ENCODE assay signal across 8 cellular contexts in the genomic region with DNA sequence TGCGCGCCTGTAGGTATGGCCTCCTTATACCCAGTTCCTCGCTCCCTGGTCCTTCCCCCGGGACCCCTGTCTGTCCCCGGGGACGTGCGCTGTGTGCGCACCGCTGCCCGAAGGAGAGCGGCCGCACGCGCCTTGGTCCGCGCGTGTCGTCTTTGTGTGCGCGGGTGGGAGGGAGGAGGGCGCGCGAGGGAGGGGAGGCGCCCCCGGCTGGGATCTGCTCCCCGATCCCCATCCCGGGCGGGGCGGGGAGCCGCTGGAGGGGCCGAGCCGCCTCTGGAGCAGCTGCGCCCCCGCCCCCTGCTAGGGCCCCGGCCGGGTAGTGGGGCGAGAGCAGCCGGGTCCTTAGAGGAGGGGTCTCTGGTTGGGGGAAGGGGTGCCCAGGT. TPM values are rescaled to one million over a fixed set of nuclear protein-coding genes. Genes with fewer than 3 reads are reported as not detected.
DNase-seq lines count a peak whose midpoint lies in the region; ATAC-seq and TF ChIP-seq lines count a peak whose summit lies in the region.

No MANE protein-coding gene starts in this region.

- intact Hi-C loops in A673 (cut with micrococcal nuclease; ENCODE audit: unreplicated experiment) (no loop called here), testis (cut with DNase I; ENCODE audit: low total_unique reads) (no loop called here)

- H4K5ac ChIP-seq in H9 (ENCODE audit: insufficient read length, low read depth, low read length), result no peak overlapping the region

- peaks cover 16% of the 10 kb centered on the region for H3K4me1 ChIP-seq in A673 (ENCODE audit: insufficient read depth, low read length, poor library complexity, severe bottlenecking)
- H3K4me1 ChIP-seq in H9 (ENCODE audit: insufficient read depth, low read length), result no peaks in the 10 kb centered on the region
- H3K4me1 ChIP-seq in testis, result peaks cover 13% of the 10 kb centered on the region

- no peak overlapping the region for H2AFZ ChIP-seq in H9 (ENCODE audit: low read length)

- H3K4me2 ChIP-seq in H9 (ENCODE audit: insufficient read depth, insufficient read length, low read length), result peak overlapping the region; percentile 86

- no peak overlapping the region for H2BK120ac ChIP-seq in H9 (ENCODE audit: low read depth, low read length, poor library complexity, severe bottlenecking)

- H2AK5ac ChIP-seq in H9 (ENCODE audit: insufficient read length, low read length), result no peak overlapping the region

- CTCF ChIA-PET in A673 (lab: Charles Lee), result interaction anchor here (0.5 kb wide), 1 partner anchor 117 kb away, joined by 6 read pairs; no protein-coding TSS in a partner anchor

- H3K56ac ChIP-seq in H9 (ENCODE audit: insufficient read length, low read depth, low read length), result no peak overlapping the region

- no peak overlapping the region for H4K8ac ChIP-seq in H9 (replicated peaks; ENCODE audit: insufficient read length, low read depth, low read length)

- H3K79me2 ChIP-seq in H9 (ENCODE audit: insufficient read depth, low read length), result no peaks in the 10 kb centered on the region

- no peak overlapping the region for H3K18ac ChIP-seq in H9 (ENCODE audit: insufficient read length, low read depth, low read length)

- BruUV-seq in A673 (replicated peaks; lab: Mats Ljungman, UMichigan), result no TSS peak

- H3K14ac ChIP-seq in H9 (ENCODE audit: insufficient read depth, low read length), result no peak overlapping the region

- H3K4me3 ChIP-seq in A673 (ENCODE audit: low read depth, low read length, poor library complexity, severe bottlenecking) (peak overlapping the region; percentile 85), kidney epithelial cell (ENCODE audit: low read depth, low read length) (peak overlapping the region; percentile 79), testis (peak overlapping the region; percentile 61 to 71)

- H3K23me2 ChIP-seq in H9 (ENCODE audit: insufficient read length, low read depth, low read length, poor library complexity, severe bottlenecking), result peaks cover 10% of the 10 kb centered on the region

- peaks cover 19 to 28% of the 10 kb centered on the region in 2 experiments for H3K4me1 Mint-ChIP-seq in H9
- H3K4me1 Mint-ChIP-seq in activated T-helper 17 cell treated with anti-CD3 and anti-CD28 coated beads, Interleukin-2, amount 50 U/mL, for 72 hours, result peaks cover 19% of the 10 kb centered on the region

- H3K36me3 ChIP-seq in A673 (ENCODE audit: insufficient read depth, low read length, poor library complexity, severe bottlenecking), result no peaks in the 10 kb centered on the region
- no peaks in the 10 kb centered on the region for H3K36me3 ChIP-seq in kidney epithelial cell (ENCODE audit: control insufficient read depth, insufficient read depth, low read length)
- H3K36me3 ChIP-seq in testis (ENCODE audit: low read depth, missing control alignments), result no peaks in the 10 kb centered on the region

- no peak overlapping the region for H3K9ac ChIP-seq in H9 (ENCODE audit: extremely low read depth, insufficient read length, low read length)

- H3K9me3 Mint-ChIP-seq in H9, result no peaks in the 10 kb centered on the region; a peak in 1 of 5 replicates
- H3K9me3 Mint-ChIP-seq in activated T-helper 17 cell treated with anti-CD3 and anti-CD28 coated beads, Interleukin-2, amount 50 U/mL, for 72 hours, result no peaks in the 10 kb centered on the region

- TF ChIP-seq CTCF in A673 (conservative IDR thresholded peaks at IDR 0.05; ENCODE audit: low read depth, low read length), result no peak
- no peak for TF ChIP-seq CTCF in H9 (conservative IDR thresholded peaks at IDR 0.05)
- TF ChIP-seq CTCF in kidney epithelial cell (IDR thresholded peaks at IDR 0.05; ENCODE audit: insufficient read depth, low read length, poor library complexity, severe bottlenecking), result no peak
- no peak for TF ChIP-seq CTCF in testis (IDR thresholded peaks at IDR 0.05)

- WGBS in H9 (ENCODE audit: extremely low coverage, insufficient read length, low lambda C conversion rate), result no CpG with 5 or more reads among the region's 38 CpGs
- WGBS in testis, 2 donors, result 0% methylated on average over 19 of the region's 38 CpGs; no CpG with 5 or more reads in 1 of the 2 donors

- H3T11ph ChIP-seq in H9 (ENCODE audit: low read length), result no peak overlapping the region

- ATAC-seq in activated T-helper 17 cell treated with anti-CD3 and anti-CD28 coated beads, Interleukin-2, amount 50 U/mL, for 72 hours (replicated peaks), result no peak

- no peak overlapping the region for H3K23ac ChIP-seq in H9 (ENCODE audit: insufficient read length, low read depth, low read length)

- POLR2A ChIA-PET in A673 (lab: Charles Lee; ENCODE audit: low non-redundant PET), result no interaction called here

- H3K27ac ChIP-seq in A673 (ENCODE audit: low read depth, low read length, poor library complexity, severe bottlenecking) (peak overlapping the region; percentile 71), H9 (ENCODE audit: insufficient read length, low read depth, low read length) (no peak overlapping the region), testis (no peak overlapping the region)

- H3K9me3 ChIP-seq in A673 (ENCODE audit: low read depth, low read length, poor library complexity, severe bottlenecking) (no peaks in the 10 kb centered on the region), H9 (ENCODE audit: control insufficient read depth, low read depth, low read length) (no peaks in the 10 kb centered on the region), testis (no peaks in the 10 kb centered on the region)

- H3K27ac Mint-ChIP-seq in H9, result no peak overlapping the region
- H3K27ac Mint-ChIP-seq in activated T-helper 17 cell treated with anti-CD3 and anti-CD28 coated beads, Interleukin-2, amount 50 U/mL, for 72 hours, result no peak overlapping the region

- no peak overlapping the region for H2BK15ac ChIP-seq in H9 (ENCODE audit: low read depth, low read length)

- H4K20me1 ChIP-seq in H9 (ENCODE audit: control insufficient read depth, insufficient read depth, insufficient read length), result no peaks in the 10 kb centered on the region

- no peaks in the 10 kb centered on the region for H3K79me1 ChIP-seq in H9 (ENCODE audit: insufficient read depth, low read depth, low read length, poor library complexity, severe bottlenecking)

- no peak overlapping the region for H3K4ac ChIP-seq in H9 (ENCODE audit: low read depth, low read length)

- no peaks in the 10 kb centered on the region for H3K36me3 Mint-ChIP-seq in H9 (ENCODE audit: insufficient read depth in 1 of 3, low read depth in 3 of 3)
- no peaks in the 10 kb centered on the region for H3K36me3 Mint-ChIP-seq in activated T-helper 17 cell treated with anti-CD3 and anti-CD28 coated beads, Interleukin-2, amount 50 U/mL, for 72 hours (ENCODE audit: low read depth)

- no peak overlapping the region for H2BK5ac ChIP-seq in H9 (ENCODE audit: insufficient read length, low read length)

- no peak for DNase-seq in A673 (ENCODE audit: low spot score)
- no peak for DNase-seq in H9
- no peak for DNase-seq in kidney epithelial cell (ENCODE audit: low read depth)
- no peak for DNase-seq in testis
- no peak for DNase-seq in NCI-H1930 (lab: John Stamatoyannopoulos, UW)
- DNase-seq in 8988T, result no peak
- DNase-seq in DMS79 (lab: John Stamatoyannopoulos, UW), result no peak

- no peak overlapping the region for H2BK20ac ChIP-seq in H9 (ENCODE audit: low read depth, low read length, poor library complexity, severe bottlenecking)

- H3K27me3 ChIP-seq in A673 (replicated peaks; ENCODE audit: insufficient read depth, low read depth, low read length, poor library complexity), result no peaks in the 10 kb centered on the region
- H3K27me3 ChIP-seq in H9 (ENCODE audit: insufficient read depth, low read length), result no peaks in the 10 kb centered on the region
- H3K27me3 ChIP-seq in kidney epithelial cell (ENCODE audit: control insufficient read depth, insufficient read depth, low read length), result peaks cover 6% of the 10 kb centered on the region
- no peaks in the 10 kb centered on the region for H3K27me3 ChIP-seq in testis

- peaks cover 28% of the 10 kb centered on the region for H3K27me3 Mint-ChIP-seq in H9 (ENCODE audit: low read depth)
- H3K27me3 Mint-ChIP-seq in activated T-helper 17 cell treated with anti-CD3 and anti-CD28 coated beads, Interleukin-2, amount 50 U/mL, for 72 hours, result no peaks in the 10 kb centered on the region

- H3K4me3 Mint-ChIP-seq in H9, result peak overlapping the region; percentile 64 to 81
- peak overlapping the region; percentile 56 for H3K4me3 Mint-ChIP-seq in activated T-helper 17 cell treated with anti-CD3 and anti-CD28 coated beads, Interleukin-2, amount 50 U/mL, for 72 hours

- TF ChIP-seq POLR2A in testis (IDR thresholded peaks at IDR 0.05), result no peak

- H2BK12ac ChIP-seq in H9 (ENCODE audit: insufficient read length, low read depth, low read length), result no peak overlapping the region

- no peak overlapping the region for H4K91ac ChIP-seq in H9 (ENCODE audit: insufficient read length, low read depth, low read length)

RNA-seq across cellular contexts. Expression of gene SH2B2, which starts 0.4 kb away (rescaled TPM):
- total RNA-seq in A673 (2021) (8.6 and 11.3 TPM in 2 replicates), H9 (2021) (9.4 and 10.4 TPM in 2 replicates), kidney epithelial cell (10.0 and 11.4 TPM in 2 replicates), testis (10 to 100 TPM; 22.8 to 26.6 TPM)
- 10 to 100 TPM in 1 of 2 donors, 1 to 10 TPM in 1; 1.7 to 14.2 TPM for total RNA-seq in activated T-helper 17 cell treated with anti-CD3 and anti-CD28 coated beads, Interleukin-2, amount 50 U/mL, for 72 hours
- 4.6 TPM for polyA plus RNA-seq in testis (ENCODE audit: insufficient read depth, low read depth, low replicate concordance)
